22 cellular contexts compared by ENCODE assay signal in the genomic region with DNA sequence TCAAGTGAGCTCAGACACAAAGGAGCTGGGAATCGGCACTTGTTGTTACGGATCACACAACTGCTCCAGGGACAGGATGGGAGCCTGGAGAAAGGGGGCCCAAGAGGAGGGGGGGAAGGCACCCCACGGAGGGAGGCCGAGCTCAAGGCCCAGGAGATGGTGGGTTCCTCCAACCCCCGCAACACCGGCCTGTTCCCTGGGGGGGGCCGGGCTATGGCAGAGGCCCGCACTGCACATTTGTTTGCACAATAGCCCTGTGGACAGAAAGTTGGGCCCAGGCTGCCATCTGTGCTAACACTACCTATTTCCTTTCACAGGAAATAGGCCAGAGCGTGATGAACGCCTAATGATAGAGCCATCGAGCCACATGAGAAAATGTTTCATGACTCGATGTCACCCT.
"Had no signal": no experiment of that assay in that cellular context is flagged by ENCODE, and none has a peak within 500 bp of the region (broad histone marks: within the 10 kb centered on the region; RNA-seq: fewer than 3 reads in every experiment).

No MANE protein-coding gene starts in this region.

- H3K27me3 ChIP-seq: colonic mucosa, pancreas, right lobe of liver, upper lobe of left lung, uterus had no signal

- H3K36me3 ChIP-seq: colonic mucosa, esophagus squamous epithelium, gastroesophageal sphincter, left ventricle myocardium inferior, pancreas, prostate gland, right lobe of liver, tibial artery, upper lobe of left lung, uterus had no signal

- H3K4me3 ChIP-seq: colonic mucosa, esophagus squamous epithelium, gastroesophageal sphincter, left ventricle myocardium inferior, lung, pancreas, prostate gland, right lobe of liver, tibial artery, upper lobe of left lung, uterus had no signal

- H3K9me3 Mint-ChIP-seq: immature natural killer cell; nephron; stimulated activated memory B cell treated with anti-CD40 and anti-IgM and Interleukin-4, amounts not matched to agents 10 μg/mL and 1 μg/mL and 100 μg/mL, for 72 hours; stimulated activated naive CD8-positive, alpha-beta T cell treated with anti-CD3 and anti-CD28 coated beads, Interleukin-15, Interleukin-2, amounts not matched to agents 100 ng/mL and 50 ng/mL, for 24 hours had no signal

- DNase-seq: colonic mucosa; dermis blood vessel endothelial cell; esophagus squamous epithelium; foreskin fibroblast; immature natural killer cell; mesenchymal stem cell; midbrain; nucleus accumbens; right lobe of liver; stimulated activated CD4-positive, alpha-beta T cell treated with anti-CD3 and anti-CD28 coated beads, Interleukin-4, amount 100 ng/mL, for 24 hours; tibial artery; upper lobe of left lung; uterus had no signal

- H3K4me1 ChIP-seq: colonic mucosa, esophagus squamous epithelium, gastroesophageal sphincter, left ventricle myocardium inferior, pancreas, prostate gland, right lobe of liver, tibial artery, upper lobe of left lung, uterus had no signal

- H3K4me1 Mint-ChIP-seq: nephron; stimulated activated memory B cell treated with anti-CD40 and anti-IgM and Interleukin-4, amounts not matched to agents 10 μg/mL and 1 μg/mL and 100 μg/mL, for 72 hours had no signal

- H3K27ac ChIP-seq: colonic mucosa, esophagus squamous epithelium, gastroesophageal sphincter, left ventricle myocardium inferior, pancreas, prostate gland, right lobe of liver, tibial artery, upper lobe of left lung, uterus had no signal

- H3K27ac Mint-ChIP-seq: immature natural killer cell; nephron; stimulated activated memory B cell treated with anti-CD40 and anti-IgM and Interleukin-4, amounts not matched to agents 10 μg/mL and 1 μg/mL and 100 μg/mL, for 72 hours; stimulated activated naive CD8-positive, alpha-beta T cell treated with anti-CD3 and anti-CD28 coated beads, Interleukin-15, Interleukin-2, amounts not matched to agents 100 ng/mL and 50 ng/mL, for 24 hours had no signal

- H3K36me3 Mint-ChIP-seq: immature natural killer cell; stimulated activated memory B cell treated with anti-CD40 and anti-IgM and Interleukin-4, amounts not matched to agents 10 μg/mL and 1 μg/mL and 100 μg/mL, for 72 hours had no signal

- ATAC-seq: gastroesophageal sphincter; left cardiac atrium; pancreas; right lobe of liver; stimulated activated memory B cell treated with anti-CD40 and anti-IgM and Interleukin-4, amounts not matched to agents 10 μg/mL and 1 μg/mL and 100 μg/mL, for 72 hours had no signal

- H3K27me3 Mint-ChIP-seq: stimulated activated memory B cell treated with anti-CD40 and anti-IgM and Interleukin-4, amounts not matched to agents 10 μg/mL and 1 μg/mL and 100 μg/mL, for 72 hours; stimulated activated naive CD8-positive, alpha-beta T cell treated with anti-CD3 and anti-CD28 coated beads, Interleukin-15, Interleukin-2, amounts not matched to agents 100 ng/mL and 50 ng/mL, for 24 hours had no signal

- H3K4me3 Mint-ChIP-seq: immature natural killer cell; nephron; stimulated activated memory B cell treated with anti-CD40 and anti-IgM and Interleukin-4, amounts not matched to agents 10 μg/mL and 1 μg/mL and 100 μg/mL, for 72 hours; stimulated activated naive CD8-positive, alpha-beta T cell treated with anti-CD3 and anti-CD28 coated beads, Interleukin-15, Interleukin-2, amounts not matched to agents 100 ng/mL and 50 ng/mL, for 24 hours had no signal

- H3K9me3 ChIP-seq: colonic mucosa, esophagus squamous epithelium, gastroesophageal sphincter, left ventricle myocardium inferior, pancreas, prostate gland, right lobe of liver, tibial artery, upper lobe of left lung, uterus had no signal
